In the genomic region with DNA sequence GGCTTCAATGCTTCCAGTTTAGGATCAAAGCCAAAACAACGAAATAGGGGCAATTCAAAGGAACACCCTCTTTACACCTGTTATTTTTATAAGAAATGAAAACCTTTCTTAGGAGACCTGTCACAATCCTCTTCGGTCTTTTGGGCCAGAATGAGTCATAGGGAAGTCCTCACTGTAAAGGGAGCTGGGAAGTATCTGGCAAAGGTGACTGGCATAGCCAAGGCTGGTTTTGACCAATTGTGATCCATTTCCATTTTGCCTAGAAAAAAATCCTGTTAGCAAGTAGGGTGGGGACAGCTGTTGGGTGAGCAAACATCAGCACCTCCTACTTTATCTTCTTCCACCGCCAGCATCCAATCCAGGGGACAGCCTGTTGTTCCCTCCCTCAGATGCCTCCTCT, we compare ENCODE assay signal across 16 cellular contexts.
DNase-seq lines count a peak whose midpoint lies in the region; ATAC-seq and TF ChIP-seq lines count a peak whose summit lies in the region.
"Had no signal": no experiment of that assay in that cellular context is flagged by ENCODE, and none has a peak within 500 bp of the region (broad histone marks: within the 10 kb centered on the region; RNA-seq: fewer than 3 reads in every experiment).

No MANE protein-coding gene starts in this region.

- ATAC-seq in PC-3 (peak; percentile 62), omental fat pad (ENCODE audit: low FRiP score) (peak; percentile 72), HG02938 (IDR thresholded peaks at IDR 0.05; ENCODE audit: unreplicated experiment) (no peak), gastrocnemius medialis (no peak)
- ATAC-seq: HCT116, K562, Panc1 had no signal

- CTCF ChIA-PET in PC-3 (lab: Charles Lee), result no interaction called here

- H3K4me2 ChIP-seq in PC-3 (ENCODE audit: low read length), result no peak overlapping the region

- no peaks in the 10 kb centered on the region for H3K9me2 ChIP-seq in PC-3 (replicated peaks; ENCODE audit: low read length)

- H3K27ac ChIP-seq in PC-3 (ENCODE audit: low read length) (no peak overlapping the region), gastrocnemius medialis (no peak overlapping the region)

- intact Hi-C loops in PC-3 (cut with micrococcal nuclease), result no loop called here
- intact Hi-C loops in gastrocnemius medialis (cut with DNase I; ENCODE audit: low total_unique reads), result no loop called here

- no peaks in the 10 kb centered on the region for H3K9me3 ChIP-seq in PC-3 (ENCODE audit: low read length)
- H3K9me3 ChIP-seq in gastrocnemius medialis, result peaks cover 0 to 16% (median 0%) of the 10 kb centered on the region in 3 donors

- no TSS peak for BruUV-seq in PC-3 (replicated peaks; lab: Mats Ljungman, UMichigan)

- peaks cover 25% of the 10 kb centered on the region for H3K27me3 ChIP-seq in PC-3 (ENCODE audit: low read length)
- H3K27me3 ChIP-seq in gastrocnemius medialis, result peaks cover 0 to 2% (median 0%) of the 10 kb centered on the region in 3 donors

- H3K4me1 ChIP-seq in PC-3 (ENCODE audit: insufficient read depth, low read length), result no peaks in the 10 kb centered on the region
- H3K4me1 ChIP-seq in gastrocnemius medialis, result no peaks in the 10 kb centered on the region

- H3F3A ChIP-seq in PC-3 (ENCODE audit: low read length, unreplicated experiment), result no peaks in the 10 kb centered on the region

- TF ChIP-seq CTCF in AG10803 (conservative IDR thresholded peaks at IDR 0.05; ENCODE audit: low read length) (no peak), PC-3 (conservative IDR thresholded peaks at IDR 0.05; ENCODE audit: low read depth, low read length) (no peak), epithelial cell of esophagus (IDR thresholded peaks at IDR 0.05; ENCODE audit: insufficient read depth, low read depth, low read length, missing control alignments) (no peak), omental fat pad (IDR thresholded peaks at IDR 0.05) (no peak), gastrocnemius medialis (IDR thresholded peaks at IDR 0.05 in 4 of 5, conservative IDR thresholded peaks at IDR 0.05 in 1 of 5) (no peak)

- H3K4me3 ChIP-seq in AG10803 (ENCODE audit: low read length) (no peak overlapping the region), PC-3 (ENCODE audit: low read length) (no peak overlapping the region), epithelial cell of esophagus (ENCODE audit: low read length) (no peak overlapping the region), gastrocnemius medialis (no peak overlapping the region)
- H3K4me3 ChIP-seq: K562 had no signal

- H3K79me2 ChIP-seq in PC-3 (ENCODE audit: low read length), result no peaks in the 10 kb centered on the region

- H4K20me1 ChIP-seq in PC-3 (ENCODE audit: low read length), result no peaks in the 10 kb centered on the region

- POLR2A ChIA-PET in PC-3 (lab: Charles Lee; ENCODE audit: unreplicated experiment), result interaction anchor here (0.5 kb wide), 1 partner anchor 464 kb away, joined by 4 read pairs; no protein-coding TSS in a partner anchor

- DNase-seq in AG10803 (ENCODE audit: low read depth) (peak; percentile 49), PC-3 (peak; percentile 52), epithelial cell of esophagus (ENCODE audit: low read depth) (peak; percentile 53), omental fat pad (ENCODE audit: low spot score) (no peak), hypothalamus (lab: John Stamatoyannopoulos, UW) (no peak), gastrocnemius medialis (no peak), SKM-1 (lab: John Stamatoyannopoulos, UW; ENCODE audit: unreplicated experiment) (no peak)
- DNase-seq: ACHN; CD8-positive, alpha-beta memory T cell; NCI-H1092 treated with DMSO at 0.1 percent for 48 hours; NCI-H510A; NCI-H82 had no signal

- in situ Hi-C loops in gastrocnemius medialis (cut with MboI; ENCODE audit: low sequenced_read_pairs in 4 of 4), result no loop called here

- no peak overlapping the region for H2AFZ ChIP-seq in PC-3 (ENCODE audit: low read length)

- TF ChIP-seq POLR2A in gastrocnemius medialis (IDR thresholded peaks at IDR 0.05), result no peak

- H3K36me3 ChIP-seq in PC-3 (ENCODE audit: low read depth, low read length), result no peaks in the 10 kb centered on the region
- no peaks in the 10 kb centered on the region for H3K36me3 ChIP-seq in gastrocnemius medialis

- H3K9ac ChIP-seq in PC-3 (ENCODE audit: low read length), result no peak overlapping the region

Comparison
In these comparisons a context has a peak if more than half of its experiments do, and no peak if none do; other contexts are left out.
1. DNase-seq: peak in AG10803 (single experiment), PC-3 (single experiment) and epithelial cell of esophagus (single experiment); none in omental fat pad (single experiment), hypothalamus (0 of 51), gastrocnemius medialis (0 of 2) and SKM-1 (single experiment).
2. ATAC-seq: peak in PC-3 (single experiment) and omental fat pad (single experiment); none in HG02938 (single experiment) and gastrocnemius medialis (0 of 2).